Comparison of ENCODE assay signal across 16 cellular contexts in genomic region chr17:10743316-10744009, GRCh38. TPM values are rescaled to one million over a fixed set of nuclear protein-coding genes. Genes with fewer than 3 reads are reported as not detected.
DNase-seq lines count a peak whose midpoint lies in the region; FAIRE-seq and TF ChIP-seq lines count a peak whose summit lies in the region.
"Had no signal": no experiment of that assay in that cellular context is flagged by ENCODE, and none has a peak within 500 bp of the region (broad histone marks: within the 10 kb centered on the region; RNA-seq: fewer than 3 reads in every experiment).

No MANE protein-coding gene starts in this region.

- H3K36me3 ChIP-seq in astrocyte (ENCODE audit: insufficient read depth, low read length), result no peaks in the 10 kb centered on the region
- H3K36me3 ChIP-seq: colonic mucosa, SJSA1 had no signal

- H3K27ac Mint-ChIP-seq in astrocyte (ENCODE audit: unreplicated experiment) (no peak overlapping the region), immature natural killer cell (no peak overlapping the region)

- no peaks in the 10 kb centered on the region for H3K79me2 ChIP-seq in astrocyte (ENCODE audit: insufficient read depth, low read length)

- no peaks in the 10 kb centered on the region for H3K4me1 Mint-ChIP-seq in astrocyte (ENCODE audit: low read depth, unreplicated experiment)
- H3K4me1 Mint-ChIP-seq in immature natural killer cell, result peaks cover 2 to 6% of the 10 kb centered on the region in 2 donors

- H3K9me3 ChIP-seq in astrocyte (ENCODE audit: insufficient read depth, low read depth, low read length), result no peaks in the 10 kb centered on the region
- H3K9me3 ChIP-seq: colonic mucosa, SJSA1 had no signal

- H3K4me3 ChIP-seq in AG10803 (ENCODE audit: low read length), result no peak overlapping the region
- no peak overlapping the region for H3K4me3 ChIP-seq in astrocyte (ENCODE audit: insufficient read depth, low read depth, low read length)
- H3K4me3 ChIP-seq: colonic mucosa, SJSA1 had no signal

- H3K36me3 Mint-ChIP-seq in astrocyte (ENCODE audit: low read depth, unreplicated experiment) (no peaks in the 10 kb centered on the region), immature natural killer cell (no peaks in the 10 kb centered on the region)

- H3K9me3 Mint-ChIP-seq in astrocyte (ENCODE audit: unreplicated experiment), result no peaks in the 10 kb centered on the region
- H3K9me3 Mint-ChIP-seq in immature natural killer cell, result no peaks in the 10 kb centered on the region

- H3K4me3 Mint-ChIP-seq in astrocyte (ENCODE audit: unreplicated experiment), result no peak overlapping the region
- H3K4me3 Mint-ChIP-seq in immature natural killer cell, result no peak overlapping the region

- H4K20me1 ChIP-seq in astrocyte (ENCODE audit: insufficient read depth, low read length), result no peaks in the 10 kb centered on the region

- no peak overlapping the region for H3K27ac ChIP-seq in astrocyte (ENCODE audit: low read depth, low read length)
- H3K27ac ChIP-seq: colonic mucosa, SJSA1 had no signal

- H2AFZ ChIP-seq in astrocyte (ENCODE audit: low read depth, low read length), result no peak overlapping the region

- H3K27me3 Mint-ChIP-seq in astrocyte (ENCODE audit: low read depth, unreplicated experiment), result peaks cover 23% of the 10 kb centered on the region
- H3K27me3 Mint-ChIP-seq in immature natural killer cell (ENCODE audit: low read depth in 3 of 3), result peaks cover 0 to 8% (median 7%) of the 10 kb centered on the region in 3 donors

- peaks cover 5% of the 10 kb centered on the region for H3K27me3 ChIP-seq in astrocyte (ENCODE audit: insufficient read depth, low read length)
- H3K27me3 ChIP-seq: colonic mucosa, SJSA1 had no signal

- no peak for TF ChIP-seq CTCF in AG10803 (conservative IDR thresholded peaks at IDR 0.05; ENCODE audit: low read length)
- TF ChIP-seq CTCF in astrocyte (IDR thresholded peaks at IDR 0.05; ENCODE audit: insufficient read depth, low read depth, low read length), result no peak

- no peak overlapping the region for H3K9ac ChIP-seq in astrocyte (ENCODE audit: low read length)

- no peaks in the 10 kb centered on the region for H3K4me1 ChIP-seq in astrocyte (ENCODE audit: insufficient read depth, low read length)
- H3K4me1 ChIP-seq: colonic mucosa, SJSA1 had no signal

- H3K4me2 ChIP-seq in astrocyte (ENCODE audit: low read length), result no peak overlapping the region

- DNase-seq in AG10803 (ENCODE audit: low read depth), result peak; percentile 70
- peak; percentile 44 for DNase-seq in astrocyte (ENCODE audit: low read depth)
- peak; percentile 48 for DNase-seq in globus pallidus (ENCODE audit: low spot score)
- DNase-seq in pons (ENCODE audit: low spot score), result peak; percentile 37
- no peak for DNase-seq in NCI-H345 treated with DMSO at 0.1 percent for 48 hours (lab: John Stamatoyannopoulos, UW; ENCODE audit: unreplicated experiment)
- no peak for DNase-seq in immature natural killer cell
- DNase-seq in NCI-H446 (lab: John Stamatoyannopoulos, UW), result no peak
- no peak for DNase-seq in NCI-H1930 (lab: John Stamatoyannopoulos, UW)
- DNase-seq: activated naive CD4-positive, alpha-beta T cell treated with Interleukin-2 at 50 U/mL for 16 hours; colonic mucosa; DMS53; NCI-H187; NCI-H774; stimulated activated CD8-positive, alpha-beta memory T cell treated with anti-CD3 and anti-CD28 coated beads, Interleukin-4, amount 100 ng/mL, for 48 hours had no signal

- no peak for FAIRE-seq in astrocyte (lab: Jason Lieb, UNC)
- FAIRE-seq: GM12891 had no signal

RNA-seq across cellular contexts. Expression of gene TMEM220, which starts 13.6 kb away (rescaled TPM):
- 1.0 and 1.3 TPM in 2 replicates for total RNA-seq in astrocyte
- polyA plus RNA-seq in immature natural killer cell, result 1 to 10 TPM; 4.4 to 9.4 (median 7.8) TPM

RNA-seq across cellular contexts. Expression of gene ADPRM, which starts 46.1 kb away (rescaled TPM):
- 11.1 and 11.3 TPM in 2 replicates for total RNA-seq in astrocyte
- 10 to 100 TPM; 12.7 to 18.4 (median 12.7) TPM for polyA plus RNA-seq in immature natural killer cell

RNA-seq across cellular contexts. Expression of gene SCO1, which starts 46.1 kb away (rescaled TPM):
- 36.0 TPM in 2 replicates for total RNA-seq in astrocyte
- polyA plus RNA-seq in immature natural killer cell, result 10 to 100 TPM in 2 of 3 donors, 1 to 10 TPM in 1; 9.1 to 18.3 (median 14.2) TPM

Comparison
In these comparisons a context has a peak if more than half of its experiments do, and no peak if none do; other contexts are left out.
1. DNase-seq: peak in AG10803 (single experiment), astrocyte (single experiment), globus pallidus (single experiment) and pons (single experiment); none in NCI-H345 treated with DMSO at 0.1 percent for 48 hours (single experiment), immature natural killer cell (0 of 3), NCI-H446 (0 of 2) and NCI-H1930 (0 of 2).